Comparison of ENCODE assay signal across 8 cellular contexts in genomic region chr12:32895688-32896437, GRCh38. TPM values are rescaled to one million over a fixed set of nuclear protein-coding genes. Genes with fewer than 3 reads are reported as not detected.
DNase-seq lines count a peak whose midpoint lies in the region; ATAC-seq and TF ChIP-seq lines count a peak whose summit lies in the region.

No MANE protein-coding gene starts in this region.

- no peak for ATAC-seq in stimulated activated effector memory CD8-positive, alpha-beta T cell treated with anti-CD3 and anti-CD28 coated beads, Interleukin-12 subunit alpha, Interleukin-12 subunit beta, amount 100 ng/mL, for 72 hours

- POLR2A ChIA-PET in HEK293T (lab: Yijun Ruan, JAX) = interaction anchor here (0.9 to 4.3 kb wide), 3 partner anchors 10 to 140 kb away, joined by 3 to 19 read pairs (median 5); partner anchors contain the start of gene YARS2

- H3K4me1 Mint-ChIP-seq in immature natural killer cell = peaks cover 18 to 27% of the 10 kb centered on the region in 2 donors
- H3K4me1 Mint-ChIP-seq in stimulated activated effector memory CD8-positive, alpha-beta T cell treated with anti-CD3 and anti-CD28 coated beads, Interleukin-12 subunit alpha, Interleukin-12 subunit beta, amount 100 ng/mL, for 72 hours = peaks cover 10% of the 10 kb centered on the region

- H3K9ac ChIP-seq in adipocyte (ENCODE audit: low read length) = peak overlapping the region; percentile 62

- peaks cover 29% of the 10 kb centered on the region for H3K27me3 ChIP-seq in adipocyte (replicated peaks; ENCODE audit: control insufficient read depth, insufficient read depth, low read length)

- no peaks in the 10 kb centered on the region for H3K36me3 Mint-ChIP-seq in immature natural killer cell
- H3K36me3 Mint-ChIP-seq in stimulated activated effector memory CD8-positive, alpha-beta T cell treated with anti-CD3 and anti-CD28 coated beads, Interleukin-12 subunit alpha, Interleukin-12 subunit beta, amount 100 ng/mL, for 72 hours = no peaks in the 10 kb centered on the region

- H3K4me3 ChIP-seq in adipocyte (ENCODE audit: low read length) = peak overlapping the region; percentile 79

- H3K4me1 ChIP-seq in adipocyte (ENCODE audit: control insufficient read depth, insufficient read depth, low read length) = peaks cover 16% of the 10 kb centered on the region

- peak overlapping the region; percentile 70 for H3K27ac ChIP-seq in 22Rv1

- no peaks in the 10 kb centered on the region for H3K9me3 ChIP-seq in adipocyte (ENCODE audit: control insufficient read depth, low read length)

- CTCF ChIA-PET in HEK293T (lab: Yijun Ruan, JAX) = interaction anchor here (0.5 to 2.5 kb wide), 4 partner anchors 10 to 1639 kb away, joined by 3 to 12 read pairs (median 3); partner anchors contain the start of gene YARS2

- peaks cover 0 to 33% (median 12%) of the 10 kb centered on the region in 3 donors for H3K27me3 Mint-ChIP-seq in immature natural killer cell (ENCODE audit: low read depth in 3 of 3)

- no peak for TF ChIP-seq CTCF in 22Rv1 (IDR thresholded peaks at IDR 0.05)

- no peaks in the 10 kb centered on the region for H3K9me3 Mint-ChIP-seq in immature natural killer cell
- no peaks in the 10 kb centered on the region for H3K9me3 Mint-ChIP-seq in stimulated activated effector memory CD8-positive, alpha-beta T cell treated with anti-CD3 and anti-CD28 coated beads, Interleukin-12 subunit alpha, Interleukin-12 subunit beta, amount 100 ng/mL, for 72 hours

- DNase-seq in HEK293T (ENCODE audit: extremely low spot score) = peak; percentile 41
- DNase-seq in adipocyte (ENCODE audit: low read depth) = no peak
- DNase-seq in immature natural killer cell = peak in 1 of 3 donors; percentile 0
- DNase-seq in stimulated activated effector memory CD8-positive, alpha-beta T cell treated with anti-CD3 and anti-CD28 coated beads, Interleukin-12 subunit alpha, Interleukin-12 subunit beta, amount 100 ng/mL, for 72 hours (ENCODE audit: low spot score in 2 of 2) = no peak
- DNase-seq in effector CD4-positive, alpha-beta T cell = no peak
- DNase-seq in NOMO-1 treated with DMSO at 0.1 percent for 48 hours (lab: John Stamatoyannopoulos, UW; ENCODE audit: unreplicated experiment) = no peak
- DNase-seq in stimulated activated CD4-positive, alpha-beta T cell treated with anti-CD3 and anti-CD28 coated beads, Interleukin-1b, Interleukin-23, amount 100 ng/mL, for 48 hours = no peak

- H3K36me3 ChIP-seq in adipocyte (ENCODE audit: control insufficient read depth, insufficient read depth, low read length, severe bottlenecking) = no peaks in the 10 kb centered on the region

- H3K4me3 Mint-ChIP-seq in immature natural killer cell = peak overlapping the region; percentile 77 to 91 (median 86)
- peak overlapping the region; percentile 61 for H3K4me3 Mint-ChIP-seq in stimulated activated effector memory CD8-positive, alpha-beta T cell treated with anti-CD3 and anti-CD28 coated beads, Interleukin-12 subunit alpha, Interleukin-12 subunit beta, amount 100 ng/mL, for 72 hours

- H3K27ac Mint-ChIP-seq in immature natural killer cell = peak overlapping the region in 3 of 6 donors; percentile 6 to 66 (median 17)
- no peak overlapping the region for H3K27ac Mint-ChIP-seq in stimulated activated effector memory CD8-positive, alpha-beta T cell treated with anti-CD3 and anti-CD28 coated beads, Interleukin-12 subunit alpha, Interleukin-12 subunit beta, amount 100 ng/mL, for 72 hours

TF ChIP-seq in HEK293T, 16 proteins besides CTCF, POLR2A, EP300 and RAD21:
- TF ChIP-seq L3MBTL2 (conservative IDR thresholded peaks at IDR 0.05) (peak; percentile 77), ZNF384 (IDR thresholded peaks at IDR 0.05) (no peak)
TF ChIP-seq in HEK293T: peak in this region for 1.

RNA-seq across cellular contexts. Expression of gene PKP2, which starts 0.7 kb away (rescaled TPM):
- polyA plus RNA-seq in immature natural killer cell = under 1 TPM in 2 of 3 donors, not detected in 1; 0.21 to 0.34 TPM
